In genomic region chr19:37654118-37654517, GRCh38 we compare ENCODE assay signal across 8 cellular contexts.
DNase-seq lines count a peak whose midpoint lies in the region; ATAC-seq and TF ChIP-seq lines count a peak whose summit lies in the region.

No MANE protein-coding gene starts in this region.

- H3K4me3 Mint-ChIP-seq in stimulated activated effector memory CD8-positive, alpha-beta T cell treated with anti-CD3 and anti-CD28 coated beads, Interleukin-12 subunit alpha, Interleukin-12 subunit beta, amount 100 ng/mL, for 72 hours: peak overlapping the region; percentile 95

- in situ Hi-C loops in ACHN (cut with HindIII; ENCODE audit: low pct_ligation_motif_present, low pct_unique_long_range_greater_than_20kb, low sequenced_read_pairs): no loop called here

- DNase-seq in DMS 273 (lab: John Stamatoyannopoulos, UW; ENCODE audit: unreplicated experiment): peak; percentile 51
- no peak for DNase-seq in DMS 273 treated with DMSO at 0.1 percent for 48 hours (lab: John Stamatoyannopoulos, UW)
- DNase-seq in germinal center (ENCODE audit: low spot score): peak; percentile 3
- DNase-seq in stimulated activated effector memory CD8-positive, alpha-beta T cell treated with anti-CD3 and anti-CD28 coated beads, Interleukin-12 subunit alpha, Interleukin-12 subunit beta, amount 100 ng/mL, for 72 hours (ENCODE audit: low spot score in 2 of 2): no peak
- DNase-seq in ACHN: no peak
- DNase-seq in T-helper 9 cell: no peak

- ATAC-seq in SK-N-SH treated with all-trans-retinoic acid at 6 μM for 48 hours (0 out of 3 replicates have a peak, but pooled peaks have one; percentile 5), GM18909 (IDR thresholded peaks at IDR 0.05; ENCODE audit: poor library complexity, unreplicated experiment) (no peak)
- no peak for ATAC-seq in stimulated activated effector memory CD8-positive, alpha-beta T cell treated with anti-CD3 and anti-CD28 coated beads, Interleukin-12 subunit alpha, Interleukin-12 subunit beta, amount 100 ng/mL, for 72 hours

- H3K27ac Mint-ChIP-seq in stimulated activated effector memory CD8-positive, alpha-beta T cell treated with anti-CD3 and anti-CD28 coated beads, Interleukin-12 subunit alpha, Interleukin-12 subunit beta, amount 100 ng/mL, for 72 hours: peak overlapping the region; percentile 98

- peaks cover 29% of the 10 kb centered on the region for H3K36me3 Mint-ChIP-seq in stimulated activated effector memory CD8-positive, alpha-beta T cell treated with anti-CD3 and anti-CD28 coated beads, Interleukin-12 subunit alpha, Interleukin-12 subunit beta, amount 100 ng/mL, for 72 hours

- H3K9me3 Mint-ChIP-seq in stimulated activated effector memory CD8-positive, alpha-beta T cell treated with anti-CD3 and anti-CD28 coated beads, Interleukin-12 subunit alpha, Interleukin-12 subunit beta, amount 100 ng/mL, for 72 hours: peaks cover 11% of the 10 kb centered on the region

- peaks cover 19% of the 10 kb centered on the region for H3K4me1 Mint-ChIP-seq in stimulated activated effector memory CD8-positive, alpha-beta T cell treated with anti-CD3 and anti-CD28 coated beads, Interleukin-12 subunit alpha, Interleukin-12 subunit beta, amount 100 ng/mL, for 72 hours

TF ChIP-seq in SK-N-SH treated with all-trans-retinoic acid at 6 μM for 48 hours, 23 proteins besides CTCF, POLR2A, EP300 and RAD21:
- no peak for TF ChIP-seq ZFP30 (CRISPR knock-in tag; IDR thresholded peaks at IDR 0.05)
- no peak for TF ChIP-seq OSR1 (CRISPR knock-in tag; IDR thresholded peaks at IDR 0.05)
- TF ChIP-seq ISL1 (CRISPR knock-in tag; IDR thresholded peaks at IDR 0.05): no peak
- no peak for TF ChIP-seq TCF4 (CRISPR knock-in tag; IDR thresholded peaks at IDR 0.05; ENCODE audit: borderline replicate concordance)
- no peak for TF ChIP-seq GLIS3 (CRISPR knock-in tag; IDR thresholded peaks at IDR 0.05)
- no peak for TF ChIP-seq ZNF8 (CRISPR knock-in tag; IDR thresholded peaks at IDR 0.05)
- no peak for TF ChIP-seq TOX (CRISPR knock-in tag; IDR thresholded peaks at IDR 0.05; ENCODE audit: borderline replicate concordance)
- TF ChIP-seq ARNTL (CRISPR knock-in tag; IDR thresholded peaks at IDR 0.05; ENCODE audit: borderline replicate concordance, low read depth): no peak
- TF ChIP-seq ZNF565 (CRISPR knock-in tag; conservative IDR thresholded peaks at IDR 0.05; ENCODE audit: low read depth): no peak

Comparison
In these comparisons a context has a peak if more than half of its experiments do, and no peak if none do; other contexts are left out.
1. DNase-seq: peak in DMS 273 (single experiment) and germinal center (single experiment); none in DMS 273 treated with DMSO at 0.1 percent for 48 hours (single experiment), stimulated activated effector memory CD8-positive, alpha-beta T cell treated with anti-CD3 and anti-CD28 coated beads, Interleukin-12 subunit alpha, Interleukin-12 subunit beta, amount 100 ng/mL, for 72 hours (0 of 2), ACHN (single experiment) and T-helper 9 cell (single experiment).